In genomic region chr6:28711325-28711724, GRCh38 we compare ENCODE assay signal across 2 cellular contexts.
TF ChIP-seq lines count a peak whose summit lies in the region.

No MANE protein-coding gene starts in this region.

TF ChIP-seq in A549, 52 proteins besides CTCF, POLR2A, EP300 and RAD21 (continued from another document):
- TF ChIP-seq FOSB (CRISPR knock-in tag; IDR thresholded peaks at IDR 0.05): no peak
- TF ChIP-seq, protein P1, sequence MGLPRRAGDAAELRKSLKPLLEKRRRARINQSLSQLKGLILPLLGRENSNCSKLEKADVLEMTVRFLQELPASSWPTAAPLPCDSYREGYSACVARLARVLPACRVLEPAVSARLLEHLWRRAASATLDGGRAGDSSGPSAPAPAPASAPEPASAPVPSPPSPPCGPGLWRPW (IDR thresholded peaks at IDR 0.05): no peak

TF ChIP-seq in K562, 482 proteins besides CTCF, POLR2A, EP300 and RAD21 (continued from another document):
- TF ChIP-seq, protein P2, sequence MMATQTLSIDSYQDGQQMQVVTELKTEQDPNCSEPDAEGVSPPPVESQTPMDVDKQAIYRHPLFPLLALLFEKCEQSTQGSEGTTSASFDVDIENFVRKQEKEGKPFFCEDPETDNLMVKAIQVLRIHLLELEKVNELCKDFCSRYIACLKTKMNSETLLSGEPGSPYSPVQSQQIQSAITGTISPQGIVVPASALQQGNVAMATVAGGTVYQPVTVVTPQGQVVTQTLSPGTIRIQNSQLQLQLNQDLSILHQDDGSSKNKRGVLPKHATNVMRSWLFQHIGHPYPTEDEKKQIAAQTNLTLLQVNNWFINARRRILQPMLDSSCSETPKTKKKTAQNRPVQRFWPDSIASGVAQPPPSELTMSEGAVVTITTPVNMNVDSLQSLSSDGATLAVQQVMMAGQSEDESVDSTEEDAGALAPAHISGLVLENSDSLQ (IDR thresholded peaks at IDR 0.05): peak; percentile 92
- TF ChIP-seq CEBPB (tag; IDR thresholded peaks at IDR 0.05): no peak
- TF ChIP-seq GATAD2B (IDR thresholded peaks at IDR 0.05; ENCODE audit: borderline replicate concordance): peak; percentile 34; the same call in 1 of the 2 replicates
- TF ChIP-seq POLR3G (IDR thresholded peaks at IDR 0.05; ENCODE audit: extremely low read depth, insufficient read length, insufficient replicate concordance): no peak
- TF ChIP-seq DPF2 (IDR thresholded peaks at IDR 0.05): no peak
- TF ChIP-seq MEIS2 (IDR thresholded peaks at IDR 0.05; ENCODE audit: partially characterized antibody): peak; percentile 35
- TF ChIP-seq NCOA2 (IDR thresholded peaks at IDR 0.05; ENCODE audit: partially characterized antibody in 2 of 2): peak in 1 of 2 experiments; percentile 35
- TF ChIP-seq CBFA2T3 (IDR thresholded peaks at IDR 0.05): no peak
- 0 out of 4 replicates have a peak, but pooled peaks of 1 of the 2 experiments have one; percentile 32 for TF ChIP-seq CSDE1 (IDR thresholded peaks at IDR 0.05)
- no peak for TF ChIP-seq MECOM (CRISPR knock-in tag; IDR thresholded peaks at IDR 0.05)
- TF ChIP-seq SRF (CRISPR knock-in tag; IDR thresholded peaks at IDR 0.05): 0 out of 4 replicates have a peak, but pooled peaks of 1 of the 2 experiments have one; percentile 30
- no peak for TF ChIP-seq SRSF7 (optimal IDR thresholded peaks at IDR 0.05; ENCODE audit: low read depth, low read length)
- no peak for TF ChIP-seq KHSRP (IDR thresholded peaks at IDR 0.05)
- TF ChIP-seq NCOA6 (IDR thresholded peaks at IDR 0.05): no peak
